In the genomic region with DNA sequence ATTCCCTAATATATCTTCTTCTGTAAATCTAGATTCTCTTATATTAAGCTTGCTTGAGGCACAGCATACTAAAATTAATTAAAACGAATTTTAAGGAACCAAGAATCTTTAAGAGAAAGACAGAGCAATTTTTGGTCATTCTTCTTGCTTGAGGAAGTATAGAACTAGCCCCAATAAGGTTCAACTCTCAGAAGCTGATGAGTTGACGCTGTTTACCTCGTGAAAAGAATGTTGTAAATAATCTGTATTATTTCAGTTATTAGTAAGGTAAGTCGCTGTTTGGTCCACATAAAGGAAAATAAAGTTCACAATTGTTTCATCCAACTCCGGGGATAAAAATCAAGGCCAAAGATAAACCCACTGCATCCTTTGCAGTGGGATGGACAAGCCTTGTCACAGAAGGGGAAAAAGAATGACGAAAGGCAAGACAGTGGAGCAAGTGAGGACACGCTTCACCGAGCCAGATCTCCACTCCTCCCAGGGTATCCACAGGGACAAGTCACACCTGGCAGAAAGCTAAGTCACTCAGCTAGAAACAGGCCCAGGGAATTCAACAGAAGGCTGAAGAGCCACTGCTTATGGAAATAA, we compare ENCODE assay signal across 13 cellular contexts. TPM values are rescaled to one million over a fixed set of nuclear protein-coding genes. Genes with fewer than 3 reads are reported as not detected.
DNase-seq lines count a peak whose midpoint lies in the region; ATAC-seq and TF ChIP-seq lines count a peak whose summit lies in the region.
"Had no signal": no experiment of that assay in that cellular context is flagged by ENCODE, and none has a peak within 500 bp of the region (broad histone marks: within the 10 kb centered on the region; RNA-seq: fewer than 3 reads in every experiment).

No MANE protein-coding gene starts in this region.

- POLR2A ChIA-PET in activated CD4-positive, alpha-beta T cell treated with anti-CD3 and anti-CD28 coated beads for 36 hours (lab: Charles Lee): no interaction called here
- POLR2A ChIA-PET in naive thymus-derived CD8-positive, alpha-beta T cell (lab: Charles Lee): interaction anchor here (1.2 to 2.4 kb wide), 3 partner anchors 37 to 44 kb away, joined by 3 to 14 read pairs (median 7); no protein-coding TSS in a partner anchor

- no peak for ATAC-seq in activated CD4-positive, alpha-beta T cell treated with anti-CD3 and anti-CD28 coated beads for 36 hours
- peak; percentile 4 for ATAC-seq in HG02763 (IDR thresholded peaks at IDR 0.05; ENCODE audit: unreplicated experiment)
- no peak for ATAC-seq in T-helper 17 cell
- ATAC-seq in naive thymus-derived CD8-positive, alpha-beta T cell: no peak
- ATAC-seq in HG03139 (IDR thresholded peaks at IDR 0.05; ENCODE audit: unreplicated experiment): no peak
- ATAC-seq in GM21786 (IDR thresholded peaks at IDR 0.05; ENCODE audit: unreplicated experiment): no peak

- intact Hi-C loops in activated CD4-positive, alpha-beta T cell treated with anti-CD3 and anti-CD28 coated beads for 36 hours (cut with DNase I, micrococcal nuclease): loop anchor here (1.0 to 10.0 kb wide), 8 partner anchors 19 to 1283 kb away; a partner anchor contains a TSS

- CTCF ChIA-PET in activated CD4-positive, alpha-beta T cell treated with anti-CD3 and anti-CD28 coated beads for 36 hours (lab: Charles Lee): interaction anchor here (1.1 to 1.6 kb wide), 2 partner anchors 68 to 95 kb away, joined by 5 read pairs; no protein-coding TSS in a partner anchor

- H3K9me3 ChIP-seq in T-helper 17 cell (ENCODE audit: control insufficient read depth, low read length, poor library complexity, severe bottlenecking): no peaks in the 10 kb centered on the region
- H3K9me3 ChIP-seq: ovary had no signal

- TF ChIP-seq CTCF in HFFc6 (IDR thresholded peaks at IDR 0.05): no peak

- peaks cover 61% of the 10 kb centered on the region for H3K4me1 Mint-ChIP-seq in activated CD4-positive, alpha-beta T cell treated with anti-CD3 and anti-CD28 coated beads for 36 hours
- H3K4me1 Mint-ChIP-seq in T-helper 17 cell (peaks cover 19% of the 10 kb centered on the region), HFFc6 (ENCODE audit: low read depth) (no peaks in the 10 kb centered on the region)
- peaks cover 15 to 78% (median 26%) of the 10 kb centered on the region in 4 donors for H3K4me1 Mint-ChIP-seq in naive thymus-derived CD8-positive, alpha-beta T cell

- DNase-seq in activated CD4-positive, alpha-beta T cell treated with anti-CD3 and anti-CD28 coated beads for 36 hours: no peak
- no peak for DNase-seq in activated CD4-positive, alpha-beta T cell treated with anti-CD3 and anti-CD28 coated beads, Interleukin-2, amount 50 U/mL, for 48 hours
- no peak for DNase-seq in T-helper 17 cell
- no peak for DNase-seq in naive thymus-derived CD8-positive, alpha-beta T cell
- no peak for DNase-seq in HFFc6
- DNase-seq: ACHN, H7, NCI-H226, ovary had no signal

- H3K9me3 Mint-ChIP-seq in activated CD4-positive, alpha-beta T cell treated with anti-CD3 and anti-CD28 coated beads for 36 hours (ENCODE audit: low read depth): no peaks in the 10 kb centered on the region
- no peaks in the 10 kb centered on the region for H3K9me3 Mint-ChIP-seq in naive thymus-derived CD8-positive, alpha-beta T cell
- no peaks in the 10 kb centered on the region for H3K9me3 Mint-ChIP-seq in HFFc6
- H3K9me3 Mint-ChIP-seq: effector memory CD8-positive, alpha-beta T cell had no signal

- no peaks in the 10 kb centered on the region for H3K27me3 Mint-ChIP-seq in activated CD4-positive, alpha-beta T cell treated with anti-CD3 and anti-CD28 coated beads for 36 hours
- H3K27me3 Mint-ChIP-seq in T-helper 17 cell: no peaks in the 10 kb centered on the region
- no peaks in the 10 kb centered on the region for H3K27me3 Mint-ChIP-seq in naive thymus-derived CD8-positive, alpha-beta T cell
- peaks cover 8% of the 10 kb centered on the region; the same call in 1 of the 2 replicates for H3K27me3 Mint-ChIP-seq in HFFc6 (ENCODE audit: insufficient read depth)

- peak overlapping the region; percentile 69 for H3K4me3 Mint-ChIP-seq in activated CD4-positive, alpha-beta T cell treated with anti-CD3 and anti-CD28 coated beads for 36 hours
- H3K4me3 Mint-ChIP-seq in T-helper 17 cell (peak overlapping the region; percentile 89), HFFc6 (no peak overlapping the region)
- peak overlapping the region in 9 of 10 donors; percentile 77 to 90 (median 82) for H3K4me3 Mint-ChIP-seq in naive thymus-derived CD8-positive, alpha-beta T cell

- H3K36me3 Mint-ChIP-seq in activated CD4-positive, alpha-beta T cell treated with anti-CD3 and anti-CD28 coated beads for 36 hours (ENCODE audit: low read depth): no peaks in the 10 kb centered on the region
- no peaks in the 10 kb centered on the region for H3K36me3 Mint-ChIP-seq in T-helper 17 cell (ENCODE audit: low read depth)
- no peaks in the 10 kb centered on the region for H3K36me3 Mint-ChIP-seq in naive thymus-derived CD8-positive, alpha-beta T cell
- no peaks in the 10 kb centered on the region for H3K36me3 Mint-ChIP-seq in HFFc6 (ENCODE audit: low read depth)

- peak overlapping the region; percentile 74 for H3K27ac Mint-ChIP-seq in activated CD4-positive, alpha-beta T cell treated with anti-CD3 and anti-CD28 coated beads for 36 hours
- H3K27ac Mint-ChIP-seq in T-helper 17 cell (peak overlapping the region; percentile 61), HFFc6 (no peak overlapping the region)
- H3K27ac Mint-ChIP-seq in naive thymus-derived CD8-positive, alpha-beta T cell: peak overlapping the region; percentile 93 to 97 (median 95)

RNA-seq across cellular contexts. Expression of a gene that starts 0.8 kb away (rescaled TPM):
- 10 to 100 TPM in 1 of 2 experiments, 1 to 10 TPM in 1; 9.6 to 10.0 TPM for total RNA-seq in activated CD4-positive, alpha-beta T cell treated with anti-CD3 and anti-CD28 coated beads for 36 hours
- 10 to 100 TPM in 1 of 2 donors, 1 to 10 TPM in 1; 1.6 to 10.5 TPM for total RNA-seq in T-helper 17 cell
- 1 to 10 TPM; 4.4 to 7.2 TPM for total RNA-seq in naive thymus-derived CD8-positive, alpha-beta T cell
- under 1 TPM; 0.12 to 0.41 (median 0.24) TPM for polyA plus RNA-seq in naive thymus-derived CD8-positive, alpha-beta T cell
- not detected for total RNA-seq in HFFc6 (2021; fragmentation: NEBNext Ultra II Directional; extraction: Animal tissue kit (Norgen Biotek cat#: 25700))
- total RNA-seq: H7 had no signal
